ENCODE assay signal across 16 cellular contexts in the genomic region with DNA sequence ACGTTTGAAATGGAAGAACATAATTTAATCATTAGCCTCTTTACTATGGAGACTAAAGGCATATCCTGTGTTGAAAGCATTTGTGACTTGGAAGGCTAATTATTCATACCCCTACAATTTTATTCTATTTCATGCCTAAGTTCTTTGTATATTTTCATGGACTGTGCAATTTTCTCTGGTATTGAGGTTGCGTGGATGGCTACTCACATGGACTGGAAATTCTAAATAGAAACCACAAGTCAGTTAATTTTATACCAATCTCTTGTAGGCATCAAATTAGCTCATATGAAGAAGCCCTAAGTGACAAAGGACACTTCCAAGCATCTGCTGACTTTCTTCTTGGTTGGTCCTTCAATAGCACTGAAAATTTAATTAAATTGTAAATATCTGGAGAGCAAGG.
A peak's percentile ranks its signal among the peaks of the same experiment; 100 is the strongest.
DNase-seq lines count a peak whose midpoint lies in the region; ATAC-seq and TF ChIP-seq lines count a peak whose summit lies in the region.
"Had no signal": no experiment of that assay in that cellular context is flagged by ENCODE, and none has a peak within 500 bp of the region (broad histone marks: within the 10 kb centered on the region; RNA-seq: fewer than 3 reads in every experiment).

No MANE protein-coding gene starts in this region.

- H3K36me3 ChIP-seq in BLaER1 (no peaks in the 10 kb centered on the region), mucosa of descending colon (ENCODE audit: low read depth) (no peaks in the 10 kb centered on the region)

- no peaks in the 10 kb centered on the region for H3K9me3 ChIP-seq in BLaER1
- no peaks in the 10 kb centered on the region for H3K9me3 ChIP-seq in mucosa of descending colon

- no peak overlapping the region for H3K9ac ChIP-seq in BLaER1
- H3K9ac ChIP-seq: KMS-11 had no signal

- intact Hi-C loops in mucosa of descending colon (cut with DNase I, micrococcal nuclease) = no loop called here

- no peak for ATAC-seq in mucosa of descending colon

- peak overlapping the region; percentile 6 for H3K4me2 ChIP-seq in BLaER1
- H3K4me2 ChIP-seq: KMS-11 had no signal

- H3K4me1 ChIP-seq in BLaER1 (0 out of 2 replicates have a peak, but pooled peaks cover 9% of the 10 kb centered on the region), mucosa of descending colon (ENCODE audit: low read depth) (no peaks in the 10 kb centered on the region)

- no peaks in the 10 kb centered on the region for H3K27me3 ChIP-seq in BLaER1

- no peak overlapping the region for H3K4me3 ChIP-seq in BLaER1
- no peak overlapping the region for H3K4me3 ChIP-seq in epithelial cell of proximal tubule (ENCODE audit: low read depth, low read length)
- no peak overlapping the region for H3K4me3 ChIP-seq in mucosa of descending colon

- no peaks in the 10 kb centered on the region for H4K20me1 ChIP-seq in BLaER1

- DNase-seq in DMS79 treated with DMSO at 0.1 percent for 48 hours (lab: John Stamatoyannopoulos, UW) (peak; percentile 62), epithelial cell of proximal tubule (ENCODE audit: low read depth) (peak; percentile 63), kidney tubule cell (ENCODE audit: low spot score) (peak; percentile 87), NAMALWA (ENCODE audit: low spot score) (no peak), mucosa of descending colon (no peak), NK-92 (lab: John Stamatoyannopoulos, UW; ENCODE audit: unreplicated experiment) (no peak), ecto neural progenitor cell (ENCODE audit: low spot score) (no peak)
- DNase-seq: C1 segment of cervical spinal cord; CD4-positive, CD25-positive, alpha-beta regulatory T cell; CD8-positive, alpha-beta memory T cell; COR-L47; GF-D8; H9 had no signal

- H3K27ac ChIP-seq in BLaER1 = no peak overlapping the region
- H3K27ac ChIP-seq: HL-60, KMS-11 had no signal

- no peak for TF ChIP-seq CTCF in epithelial cell of proximal tubule (conservative IDR thresholded peaks at IDR 0.05; ENCODE audit: low read depth, low read length)
- no peak for TF ChIP-seq CTCF in mucosa of descending colon (IDR thresholded peaks at IDR 0.05)

Comparison
In these comparisons a context has a peak if more than half of its experiments do, and no peak if none do; other contexts are left out.
1. DNase-seq: peak in DMS79 treated with DMSO at 0.1 percent for 48 hours (single experiment), epithelial cell of proximal tubule (single experiment) and kidney tubule cell (single experiment); none in NAMALWA (single experiment), mucosa of descending colon (0 of 3), NK-92 (single experiment) and ecto neural progenitor cell (single experiment).